Comparison of ENCODE assay signal across 21 cellular contexts in the genomic region with DNA sequence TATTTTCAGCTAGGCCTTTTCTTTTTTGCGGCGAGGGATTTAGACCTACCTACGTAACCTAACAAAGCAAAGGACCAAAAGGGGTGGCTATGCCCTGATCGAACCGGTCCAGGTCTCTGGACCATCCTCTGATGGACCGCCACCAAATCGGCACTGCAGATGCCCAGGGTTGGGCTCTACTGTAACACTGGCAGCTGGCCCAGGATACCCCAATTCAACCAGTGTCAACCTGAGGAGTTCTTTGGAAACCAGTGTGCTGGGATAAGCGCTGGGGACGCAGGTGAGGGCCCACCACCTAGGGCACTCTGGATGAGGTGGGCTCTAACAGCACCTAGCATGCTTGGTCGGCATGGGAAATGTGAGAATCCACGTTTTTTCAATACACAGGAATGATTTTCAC. TPM values are rescaled to one million over a fixed set of nuclear protein-coding genes. Genes with fewer than 3 reads are reported as not detected.
DNase-seq lines count a peak whose midpoint lies in the region; ATAC-seq, FAIRE-seq and TF ChIP-seq lines count a peak whose summit lies in the region.
"Had no signal": no experiment of that assay in that cellular context is flagged by ENCODE, and none has a peak within 500 bp of the region (broad histone marks: within the 10 kb centered on the region; RNA-seq: fewer than 3 reads in every experiment).

No MANE protein-coding gene starts in this region.

- no peak overlapping the region for H3K4me3 Mint-ChIP-seq in T-helper 17 cell
- H3K4me3 Mint-ChIP-seq: CD4-positive, CD25-positive, alpha-beta regulatory T cell; CD8-positive, alpha-beta T cell had no signal

- 82% methylated on average over 11 of the region's 11 CpGs for WGBS in A549 (ENCODE audit: missing lambda C conversion rate)

- no peak for TF ChIP-seq RAD21 in A549 (conservative IDR thresholded peaks at IDR 0.05 in 1 of 2, IDR thresholded peaks at IDR 0.05 in 1 of 2)

- peak overlapping the region; percentile 29 for H3K27ac Mint-ChIP-seq in T-helper 17 cell
- H3K27ac Mint-ChIP-seq: CD8-positive, alpha-beta T cell had no signal

- ATAC-seq in A549 = no peak
- ATAC-seq in T-helper 17 cell = no peak
- ATAC-seq: CD8-positive, alpha-beta T cell; GM12878 had no signal

- TF ChIP-seq CTCF in A549 (IDR thresholded peaks at IDR 0.05) = no peak

- no peak overlapping the region for H3K4me3 ChIP-seq in A549
- H3K4me3 ChIP-seq: GM12878, GM23248 had no signal

- H3K4me2 ChIP-seq in A549 = no peak overlapping the region

- H3K27ac ChIP-seq in A549 = peak overlapping the region; percentile 47 to 80; a peak in 5 of 6 replicates
- H3K27ac ChIP-seq: C4-2B, GM23248 had no signal

- POLR2A ChIA-PET in A549 (lab: Yijun Ruan, JAX) = no interaction called here

- CTCF ChIA-PET in A549 (lab: Yijun Ruan, JAX) = interaction anchor here (1.0 to 1.6 kb wide), 3 partner anchors 8 to 53 kb away, joined by 3 to 6 read pairs (median 3); no protein-coding TSS in a partner anchor

- TF ChIP-seq POLR2A in A549 (IDR thresholded peaks at IDR 0.05; ENCODE audit: low read length) = no peak

- peaks cover 22% of the 10 kb centered on the region for H3K4me1 ChIP-seq in A549

- H3K9me3 ChIP-seq in A549 = no peaks in the 10 kb centered on the region
- no peaks in the 10 kb centered on the region for H3K9me3 ChIP-seq in T-helper 17 cell (ENCODE audit: control insufficient read depth, low read length, poor library complexity, severe bottlenecking)
- H3K9me3 ChIP-seq: Caco-2 had no signal

- no peak for TF ChIP-seq EP300 in A549 (IDR thresholded peaks at IDR 0.05)

- no peak for FAIRE-seq in A549 (lab: Jason Lieb, UNC)
- FAIRE-seq: GM12878, GM19239, H1 had no signal

- in situ Hi-C loops in G401 (cut with HindIII; ENCODE audit: low sequenced_read_pairs) = no loop called here

- peaks cover 10% of the 10 kb centered on the region for H3K4me1 Mint-ChIP-seq in T-helper 17 cell

- H3K27me3 Mint-ChIP-seq in T-helper 17 cell = no peaks in the 10 kb centered on the region
- H3K27me3 Mint-ChIP-seq: CD4-positive, CD25-positive, alpha-beta regulatory T cell had no signal

- peaks cover 22% of the 10 kb centered on the region for H3K36me3 Mint-ChIP-seq in T-helper 17 cell (ENCODE audit: low read depth)

- no peak for DNase-seq in A549 (ENCODE audit: low read depth in 1 of 2, low spot score in 1 of 2)
- no peak for DNase-seq in T-helper 17 cell
- peak; percentile 45 for DNase-seq in islet precursor cell
- DNase-seq in C1 segment of cervical spinal cord (lab: John Stamatoyannopoulos, UW) = no peak
- DNase-seq in RKO (ENCODE audit: low spot score) = no peak
- no peak for DNase-seq in G401 (ENCODE audit: low spot score)
- DNase-seq: 8988T; Caco-2; CD4-positive, CD25-positive, alpha-beta regulatory T cell; CD8-positive, alpha-beta T cell; DMS153; DND-41; GDM1; GM23248; H7; HCEC 1CT had no signal

TF ChIP-seq in A549, 52 proteins besides CTCF, POLR2A, EP300 and RAD21:
- TF ChIP-seq HDAC2 (IDR thresholded peaks at IDR 0.05) (no peak), FOSL2 (IDR thresholded peaks at IDR 0.05) (no peak), FOSL2 (CRISPR knock-in tag; IDR thresholded peaks at IDR 0.05) (no peak), MAZ (IDR thresholded peaks at IDR 0.05; ENCODE audit: borderline replicate concordance, low read depth, low read length) (no peak), SREBF2 (IDR thresholded peaks at IDR 0.05) (no peak), TFCP2L1 (CRISPR knock-in tag; IDR thresholded peaks at IDR 0.05) (no peak), RARB (CRISPR knock-in tag; IDR thresholded peaks at IDR 0.05) (no peak), HOXA7 (CRISPR knock-in tag; IDR thresholded peaks at IDR 0.05) (no peak), JUNB (IDR thresholded peaks at IDR 0.05) (no peak), NR3C1 (IDR thresholded peaks at IDR 0.05) (no peak), RCOR1 (IDR thresholded peaks at IDR 0.05; ENCODE audit: low read depth, low read length) (no peak), PHF8 (IDR thresholded peaks at IDR 0.05; ENCODE audit: borderline replicate concordance, low read depth) (no peak), NPAS2 (CRISPR knock-in tag; IDR thresholded peaks at IDR 0.05; ENCODE audit: borderline replicate concordance) (no peak), CEBPB (IDR thresholded peaks at IDR 0.05) (no peak), HEYL (CRISPR knock-in tag; IDR thresholded peaks at IDR 0.05) (no peak), ZFP36 (IDR thresholded peaks at IDR 0.05; ENCODE audit: borderline replicate concordance, partially characterized antibody) (no peak)
- TF ChIP-seq, protein P1, sequence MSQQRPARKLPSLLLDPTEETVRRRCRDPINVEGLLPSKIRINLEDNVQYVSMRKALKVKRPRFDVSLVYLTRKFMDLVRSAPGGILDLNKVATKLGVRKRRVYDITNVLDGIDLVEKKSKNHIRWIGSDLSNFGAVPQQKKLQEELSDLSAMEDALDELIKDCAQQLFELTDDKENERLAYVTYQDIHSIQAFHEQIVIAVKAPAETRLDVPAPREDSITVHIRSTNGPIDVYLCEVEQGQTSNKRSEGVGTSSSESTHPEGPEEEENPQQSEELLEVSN (IDR thresholded peaks at IDR 0.05; ENCODE audit: borderline replicate concordance, low read depth) = no peak
- TF ChIP-seq, protein P2, sequence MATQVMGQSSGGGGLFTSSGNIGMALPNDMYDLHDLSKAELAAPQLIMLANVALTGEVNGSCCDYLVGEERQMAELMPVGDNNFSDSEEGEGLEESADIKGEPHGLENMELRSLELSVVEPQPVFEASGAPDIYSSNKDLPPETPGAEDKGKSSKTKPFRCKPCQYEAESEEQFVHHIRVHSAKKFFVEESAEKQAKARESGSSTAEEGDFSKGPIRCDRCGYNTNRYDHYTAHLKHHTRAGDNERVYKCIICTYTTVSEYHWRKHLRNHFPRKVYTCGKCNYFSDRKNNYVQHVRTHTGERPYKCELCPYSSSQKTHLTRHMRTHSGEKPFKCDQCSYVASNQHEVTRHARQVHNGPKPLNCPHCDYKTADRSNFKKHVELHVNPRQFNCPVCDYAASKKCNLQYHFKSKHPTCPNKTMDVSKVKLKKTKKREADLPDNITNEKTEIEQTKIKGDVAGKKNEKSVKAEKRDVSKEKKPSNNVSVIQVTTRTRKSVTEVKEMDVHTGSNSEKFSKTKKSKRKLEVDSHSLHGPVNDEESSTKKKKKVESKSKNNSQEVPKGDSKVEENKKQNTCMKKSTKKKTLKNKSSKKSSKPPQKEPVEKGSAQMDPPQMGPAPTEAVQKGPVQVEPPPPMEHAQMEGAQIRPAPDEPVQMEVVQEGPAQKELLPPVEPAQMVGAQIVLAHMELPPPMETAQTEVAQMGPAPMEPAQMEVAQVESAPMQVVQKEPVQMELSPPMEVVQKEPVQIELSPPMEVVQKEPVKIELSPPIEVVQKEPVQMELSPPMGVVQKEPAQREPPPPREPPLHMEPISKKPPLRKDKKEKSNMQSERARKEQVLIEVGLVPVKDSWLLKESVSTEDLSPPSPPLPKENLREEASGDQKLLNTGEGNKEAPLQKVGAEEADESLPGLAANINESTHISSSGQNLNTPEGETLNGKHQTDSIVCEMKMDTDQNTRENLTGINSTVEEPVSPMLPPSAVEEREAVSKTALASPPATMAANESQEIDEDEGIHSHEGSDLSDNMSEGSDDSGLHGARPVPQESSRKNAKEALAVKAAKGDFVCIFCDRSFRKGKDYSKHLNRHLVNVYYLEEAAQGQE (IDR thresholded peaks at IDR 0.05) = no peak
- TF ChIP-seq, protein P3, sequence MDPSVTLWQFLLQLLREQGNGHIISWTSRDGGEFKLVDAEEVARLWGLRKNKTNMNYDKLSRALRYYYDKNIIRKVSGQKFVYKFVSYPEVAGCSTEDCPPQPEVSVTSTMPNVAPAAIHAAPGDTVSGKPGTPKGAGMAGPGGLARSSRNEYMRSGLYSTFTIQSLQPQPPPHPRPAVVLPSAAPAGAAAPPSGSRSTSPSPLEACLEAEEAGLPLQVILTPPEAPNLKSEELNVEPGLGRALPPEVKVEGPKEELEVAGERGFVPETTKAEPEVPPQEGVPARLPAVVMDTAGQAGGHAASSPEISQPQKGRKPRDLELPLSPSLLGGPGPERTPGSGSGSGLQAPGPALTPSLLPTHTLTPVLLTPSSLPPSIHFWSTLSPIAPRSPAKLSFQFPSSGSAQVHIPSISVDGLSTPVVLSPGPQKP (IDR thresholded peaks at IDR 0.05; ENCODE audit: low read depth, low read length) = no peak
TF ChIP-seq in A549: peak in this region for 0.

RNA-seq across cellular contexts. Expression of a gene that starts 32.2 kb away (rescaled TPM):
- polyA plus RNA-seq in A549 (2011; rRNA removed) (60.3 and 62.4 TPM in 2 replicates), A549 (2017; fragmentation: RNase III; extraction: RNeasy Plus Mini Kit Qiagen cat#74134 plus additional on column Dnase treatment) (29.8 to 33.2 TPM (median 31.2 TPM) in 3 replicates)
- polyA plus RNA-seq in A549 (2012; cell fraction: cytosol; rRNA removed) = 88.7 and 101 TPM in 2 replicates
- polyA plus RNA-seq in A549 (2012; cell fraction: nucleus; rRNA removed) = 110 and 149 TPM in 2 replicates
- polyA minus RNA-seq in A549 (2011; rRNA and poly(A)+ RNA removed) = 151 and 197 TPM in 2 replicates
- 10 to 100 TPM; 61.7 to 65.5 TPM for total RNA-seq in T-helper 17 cell
- total RNA-seq in G401 (2014; rRNA removed; shearing (Covaris generic)) = 43.5 and 58.9 TPM in 2 replicates

RNA-seq across cellular contexts. Expression of a gene that starts 58.9 kb away (rescaled TPM):
- polyA plus RNA-seq in A549 (2011; rRNA removed) (94.2 and 97.8 TPM in 2 replicates), A549 (2017; fragmentation: RNase III; extraction: RNeasy Plus Mini Kit Qiagen cat#74134 plus additional on column Dnase treatment) (93.4 to 104 TPM (median 97.5 TPM) in 3 replicates)
- polyA plus RNA-seq in A549 (2012; cell fraction: cytosol; rRNA removed) = 189 and 215 TPM in 2 replicates
- polyA plus RNA-seq in A549 (2012; cell fraction: nucleus; rRNA removed) = 123 and 143 TPM in 2 replicates
- polyA minus RNA-seq in A549 (2011; rRNA and poly(A)+ RNA removed) = 60.9 and 63.7 TPM in 2 replicates
- 10 to 100 TPM in 1 of 2 donors, 1 to 10 TPM in 1; 9.2 to 11.4 TPM for total RNA-seq in T-helper 17 cell
- 10.3 and 14.2 TPM in 2 replicates for total RNA-seq in G401 (2014; rRNA removed; shearing (Covaris generic))
- total RNA-seq: A673, GM23248 had no signal
